ENCODE assay signal across 1 cellular context in genomic region chr1:19251305-19252196, GRCh38.
TF ChIP-seq lines count a peak whose summit lies in the region.

TSS of gene EMC1 (minus strand) at chr1:19251524. CDS start at chr1:19251509, 15 bp downstream.
TSS of gene MRTO4 (plus strand) at chr1:19251805. CDS start at chr1:19251836, 31 bp downstream.

TF ChIP-seq in HepG2, 621 proteins besides CTCF, POLR2A, EP300 and RAD21 (continued from another document):
- TF ChIP-seq, protein P1, sequence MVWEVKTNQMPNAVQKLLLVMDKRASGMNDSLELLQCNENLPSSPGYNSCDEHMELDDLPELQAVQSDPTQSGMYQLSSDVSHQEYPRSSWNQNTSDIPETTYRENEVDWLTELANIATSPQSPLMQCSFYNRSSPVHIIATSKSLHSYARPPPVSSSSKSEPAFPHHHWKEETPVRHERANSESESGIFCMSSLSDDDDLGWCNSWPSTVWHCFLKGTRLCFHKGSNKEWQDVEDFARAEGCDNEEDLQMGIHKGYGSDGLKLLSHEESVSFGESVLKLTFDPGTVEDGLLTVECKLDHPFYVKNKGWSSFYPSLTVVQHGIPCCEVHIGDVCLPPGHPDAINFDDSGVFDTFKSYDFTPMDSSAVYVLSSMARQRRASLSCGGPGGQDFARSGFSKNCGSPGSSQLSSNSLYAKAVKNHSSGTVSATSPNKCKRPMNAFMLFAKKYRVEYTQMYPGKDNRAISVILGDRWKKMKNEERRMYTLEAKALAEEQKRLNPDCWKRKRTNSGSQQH (CRISPR knock-in tag; IDR thresholded peaks at IDR 0.05; ENCODE audit: low read depth), result peak; percentile 84
- TF ChIP-seq ZNF354B (CRISPR knock-in tag; IDR thresholded peaks at IDR 0.05) (no peak), ZNF383 (CRISPR knock-in tag; IDR thresholded peaks at IDR 0.05; ENCODE audit: borderline replicate concordance) (no peak; the same call in 1 of the 2 replicates), TAF15 (IDR thresholded peaks at IDR 0.05; ENCODE audit: low read depth, low read length, poor library complexity, severe bottlenecking) (no peak), ZNF180 (CRISPR knock-in tag; IDR thresholded peaks at IDR 0.05; ENCODE audit: borderline replicate concordance, low read depth) (0 out of 2 replicates have a peak, but pooled peaks have one; percentile 62), DPF2 (CRISPR knock-in tag; IDR thresholded peaks at IDR 0.05; ENCODE audit: borderline replicate concordance, low read depth) (no peak), HHEX (CRISPR knock-in tag; IDR thresholded peaks at IDR 0.05) (no peak), ZNF615 (CRISPR knock-in tag; IDR thresholded peaks at IDR 0.05; ENCODE audit: borderline replicate concordance) (no peak)
